ENCODE assay signal across 19 cellular contexts in the genomic region with DNA sequence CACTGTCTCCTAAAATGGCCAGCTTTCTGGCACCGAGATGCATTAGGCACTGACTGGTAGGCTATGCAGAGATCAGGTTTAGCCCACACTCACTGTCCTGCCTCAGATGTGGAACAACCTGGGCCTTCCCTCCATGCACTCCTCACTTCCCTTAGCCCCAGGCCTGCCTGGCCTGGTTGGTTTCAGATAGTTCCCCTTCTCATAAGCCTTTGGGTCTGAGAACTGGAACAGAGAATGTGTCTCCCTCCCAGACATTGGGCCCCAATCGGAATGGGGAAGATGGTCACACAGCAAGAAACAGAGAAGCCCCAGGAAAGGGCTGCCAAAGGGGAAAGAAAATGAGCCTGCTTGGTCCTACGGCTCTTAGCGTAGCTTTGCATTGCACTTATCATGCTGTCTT.
DNase-seq lines count a peak whose midpoint lies in the region; ATAC-seq, FAIRE-seq and TF ChIP-seq lines count a peak whose summit lies in the region.
"Had no signal": no experiment of that assay in that cellular context is flagged by ENCODE, and none has a peak within 500 bp of the region (broad histone marks: within the 10 kb centered on the region; RNA-seq: fewer than 3 reads in every experiment).

No MANE protein-coding gene starts in this region.

- H3K36me3 ChIP-seq in right lobe of liver (no peaks in the 10 kb centered on the region), HepG2 (replicated peaks in 1 of 2; ENCODE audit: control insufficient read depth in 1 of 2, insufficient read depth in 2 of 2, low read length in 2 of 2) (no peaks in the 10 kb centered on the region), hepatocyte (replicated peaks; ENCODE audit: insufficient read depth, low read depth) (no peaks in the 10 kb centered on the region)
- H3K36me3 ChIP-seq: BE2C, HAP-1 had no signal

- ATAC-seq in right lobe of liver (peak in 3 of 4 donors; percentile 29 to 60 (median 57)), HepG2 (no peak)

- H3K4me2 ChIP-seq in HepG2 (ENCODE audit: low read depth, low read length): no peak overlapping the region
- H3K4me2 ChIP-seq in hepatocyte: no peak overlapping the region

- H3K9me2 ChIP-seq in hepatocyte (replicated peaks; ENCODE audit: insufficient read depth): no peaks in the 10 kb centered on the region

- 50% methylated on average over 1 of the region's 4 CpGs for WGBS in right lobe of liver (ENCODE audit: insufficient coverage, low coverage, low lambda C conversion rate, missing lambda C conversion rate)
- WGBS in HepG2 (ENCODE audit: low lambda C conversion rate): 39% methylated on average over 4 of the region's 4 CpGs
- WGBS in hepatocyte (ENCODE audit: low lambda C conversion rate, missing lambda C conversion rate): 94% methylated on average over 4 of the region's 4 CpGs

- H3K9ac ChIP-seq in HepG2 (ENCODE audit: insufficient read depth, low read depth, low read length): no peak overlapping the region

- POLR2A ChIA-PET in HepG2 (lab: Yijun Ruan, JAX): no interaction called here

- in situ Hi-C loops in HepG2 (cut with HindIII; ENCODE audit: extremely low pct_ligation_motif_present, low pct_unique_long_range_greater_than_20kb): no loop called here

- H2AFZ ChIP-seq in HepG2 (ENCODE audit: low read length): no peak overlapping the region
- H2AFZ ChIP-seq in hepatocyte: no peak overlapping the region

- no peak for DNase-seq in right lobe of liver
- no peak for DNase-seq in HepG2 (ENCODE audit: low spot score)
- peak; percentile 32 for DNase-seq in globus pallidus (ENCODE audit: low spot score)
- peak; percentile 65 for DNase-seq in pons (ENCODE audit: low spot score)
- no peak for DNase-seq in NCI-H748 (lab: John Stamatoyannopoulos, UW; ENCODE audit: unreplicated experiment)
- no peak for DNase-seq in hepatocyte (ENCODE audit: low spot score)
- DNase-seq in SW 1271 (lab: John Stamatoyannopoulos, UW): no peak
- DNase-seq: 8988T; BE2C; CD4-positive, CD25-positive, alpha-beta regulatory T cell; CD8-positive, alpha-beta memory T cell; COR-L47; DMS 273 treated with DMSO at 0.1 percent for 48 hours; DMS53; DND-41; EL had no signal

- H3K27me3 ChIP-seq in right lobe of liver: no peaks in the 10 kb centered on the region
- H3K27me3 ChIP-seq in HepG2 (ENCODE audit: control insufficient read depth in 1 of 2, insufficient read depth in 2 of 2, low read length in 2 of 2): 0 out of 5 replicates have a peak, but pooled peaks cover 0 to 2% of the 10 kb centered on the region in 2 experiments
- no peaks in the 10 kb centered on the region for H3K27me3 ChIP-seq in hepatocyte
- H3K27me3 ChIP-seq: BE2C had no signal

- H3K4me3 ChIP-seq in right lobe of liver (no peak overlapping the region), HepG2 (replicated peaks in 1 of 3; ENCODE audit: insufficient read depth in 1 of 3, low read depth in 2 of 3, low read length in 3 of 3) (no peak overlapping the region), hepatocyte (no peak overlapping the region)
- H3K4me3 ChIP-seq: HAP-1 had no signal

- H3K27ac ChIP-seq in right lobe of liver (no peak overlapping the region), HepG2 (ENCODE audit: extremely low read length, insufficient read depth, low read length) (no peak overlapping the region), hepatocyte (no peak overlapping the region)

- no peak for FAIRE-seq in HepG2 (lab: Jason Lieb, UNC)
- FAIRE-seq: GM12891, GM19239 had no signal

- TF ChIP-seq CTCF in right lobe of liver (IDR thresholded peaks at IDR 0.05): no peak
- no peak for TF ChIP-seq CTCF in HepG2 (CRISPR knock-in tag; IDR thresholded peaks at IDR 0.05)
- TF ChIP-seq CTCF in hepatocyte (IDR thresholded peaks at IDR 0.05; ENCODE audit: poor library complexity): no peak

- H3K4me1 ChIP-seq in right lobe of liver (no peaks in the 10 kb centered on the region), HepG2 (ENCODE audit: insufficient read depth, low read length) (no peaks in the 10 kb centered on the region), hepatocyte (ENCODE audit: insufficient read depth) (no peaks in the 10 kb centered on the region)
- H3K4me1 ChIP-seq: BE2C, HAP-1 had no signal

- H3K79me2 ChIP-seq in HepG2 (ENCODE audit: insufficient read depth, low read length): no peaks in the 10 kb centered on the region
- H3K79me2 ChIP-seq in hepatocyte: no peaks in the 10 kb centered on the region

- H3K9me3 ChIP-seq in right lobe of liver: no peaks in the 10 kb centered on the region
- H3K9me3 ChIP-seq in HepG2 (ENCODE audit: low read length): peaks cover 27% of the 10 kb centered on the region
- no peaks in the 10 kb centered on the region for H3K9me3 ChIP-seq in hepatocyte (ENCODE audit: low read depth)
- H3K9me3 ChIP-seq: BE2C, HAP-1 had no signal

- TF ChIP-seq POLR2A in right lobe of liver (IDR thresholded peaks at IDR 0.05) (no peak), HepG2 (IDR thresholded peaks at IDR 0.05; ENCODE audit: insufficient read depth in 1 of 2, low read depth in 2 of 2, low read length in 2 of 2) (no peak)

- CTCF ChIA-PET in HepG2 (lab: Yijun Ruan, JAX; ENCODE audit: low intra/inter-chr PET ratio, low total read pairs): no interaction called here

- intact Hi-C loops in right lobe of liver (cut with DNase I) (no loop called here), HepG2 (cut with micrococcal nuclease; ENCODE audit: unreplicated experiment) (no loop called here)

- no peaks in the 10 kb centered on the region for H4K20me1 ChIP-seq in HepG2 (ENCODE audit: insufficient read depth, low read length)
- H4K20me1 ChIP-seq in hepatocyte (ENCODE audit: insufficient read depth, poor library complexity, severe bottlenecking): no peaks in the 10 kb centered on the region

- TF ChIP-seq EP300 in HepG2 (IDR thresholded peaks at IDR 0.05; ENCODE audit: low read depth in 2 of 2, low read length in 2 of 2) (no peak), HepG2 (CRISPR knock-in tag; IDR thresholded peaks at IDR 0.05; ENCODE audit: borderline replicate concordance) (no peak)

- BruUV-seq in HepG2 (replicated peaks; lab: Mats Ljungman, UMichigan): no TSS peak

- no peak for TF ChIP-seq RAD21 in HepG2 (CRISPR knock-in tag; IDR thresholded peaks at IDR 0.05)

TF ChIP-seq in HepG2, 621 proteins besides CTCF, POLR2A, EP300 and RAD21:
- TF ChIP-seq ZNF343 (CRISPR knock-in tag; IDR thresholded peaks at IDR 0.05) (no peak), ZNF569 (CRISPR knock-in tag; IDR thresholded peaks at IDR 0.05; ENCODE audit: borderline replicate concordance) (no peak), ZNF550 (CRISPR knock-in tag; IDR thresholded peaks at IDR 0.05; ENCODE audit: borderline replicate concordance) (no peak), HES4 (CRISPR knock-in tag; IDR thresholded peaks at IDR 0.05; ENCODE audit: borderline replicate concordance) (no peak), PRPF4 (IDR thresholded peaks at IDR 0.05; ENCODE audit: low read depth, low read length, poor library complexity, severe bottlenecking) (no peak)

Comparison
In these comparisons a context has a peak if more than half of its experiments do, and no peak if none do; other contexts are left out.
1. DNase-seq: peak in globus pallidus (single experiment) and pons (single experiment); none in right lobe of liver (0 of 3), HepG2 (single experiment), NCI-H748 (single experiment), hepatocyte (single experiment) and SW 1271 (0 of 2).